ENCODE assay signal across 1 cellular context in genomic region chr5:96743805-96744559, GRCh38.
TF ChIP-seq lines count a peak whose summit lies in the region.

No MANE protein-coding gene starts in this region.

TF ChIP-seq in H1, 55 proteins besides CTCF, POLR2A, EP300 and RAD21:
- TF ChIP-seq CTBP2 (IDR thresholded peaks at IDR 0.05; ENCODE audit: borderline replicate concordance, insufficient read depth, insufficient read length, low read length) (no peak), CREB1 (IDR thresholded peaks at IDR 0.05) (no peak)
